ENCODE assay signal across 1 cellular context in the genomic region with DNA sequence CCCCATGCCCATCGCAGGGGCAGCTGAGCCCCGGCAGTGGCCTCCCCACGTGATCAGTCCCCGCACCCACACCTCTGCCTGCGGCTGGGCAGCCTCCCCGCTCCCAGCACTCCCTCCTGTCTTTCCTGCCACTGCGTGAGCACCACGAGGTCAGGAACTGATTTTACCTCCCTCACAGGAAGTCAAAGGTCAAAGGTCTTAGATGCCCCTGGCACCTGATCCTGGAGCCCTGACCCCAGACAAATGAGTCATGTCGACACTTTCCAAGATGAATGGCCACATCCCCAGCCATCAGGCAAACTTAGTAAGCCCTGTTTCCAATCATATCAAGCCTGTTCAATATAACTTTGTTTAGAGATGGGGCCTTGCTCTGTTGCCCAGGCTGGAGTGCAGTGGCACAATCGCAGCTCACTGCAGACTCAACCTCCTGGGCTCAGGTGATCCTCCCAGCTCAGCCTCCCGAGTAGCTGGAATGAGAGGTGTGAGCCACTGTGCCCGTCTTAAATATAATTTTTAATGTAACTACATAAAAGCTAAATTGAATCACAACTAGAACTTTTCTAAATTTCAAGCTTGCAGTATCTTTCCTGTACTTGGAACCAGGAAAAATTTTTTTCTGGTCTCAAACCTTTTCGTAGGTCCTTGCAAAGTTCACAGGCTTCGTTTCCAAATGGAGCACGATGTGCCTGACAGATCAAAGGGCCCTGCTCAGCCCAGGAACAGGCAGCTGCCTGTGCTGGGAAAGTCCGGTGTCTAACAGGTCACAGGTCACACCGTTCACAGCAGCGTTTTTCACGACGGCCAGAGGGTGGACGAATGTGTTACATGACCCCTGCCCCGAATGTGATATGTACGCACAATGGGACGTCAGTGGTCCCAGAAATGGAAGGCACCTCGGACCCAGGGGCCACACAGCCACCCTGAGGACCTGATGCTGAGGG.
TF ChIP-seq lines count a peak whose summit lies in the region.

No MANE protein-coding gene starts in this region.

TF ChIP-seq in HepG2, 621 proteins besides CTCF, POLR2A, EP300 and RAD21 (continued from another document and continues in another):
- TF ChIP-seq, protein P1, sequence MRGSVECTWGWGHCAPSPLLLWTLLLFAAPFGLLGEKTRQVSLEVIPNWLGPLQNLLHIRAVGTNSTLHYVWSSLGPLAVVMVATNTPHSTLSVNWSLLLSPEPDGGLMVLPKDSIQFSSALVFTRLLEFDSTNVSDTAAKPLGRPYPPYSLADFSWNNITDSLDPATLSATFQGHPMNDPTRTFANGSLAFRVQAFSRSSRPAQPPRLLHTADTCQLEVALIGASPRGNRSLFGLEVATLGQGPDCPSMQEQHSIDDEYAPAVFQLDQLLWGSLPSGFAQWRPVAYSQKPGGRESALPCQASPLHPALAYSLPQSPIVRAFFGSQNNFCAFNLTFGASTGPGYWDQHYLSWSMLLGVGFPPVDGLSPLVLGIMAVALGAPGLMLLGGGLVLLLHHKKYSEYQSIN (CRISPR knock-in tag; IDR thresholded peaks at IDR 0.05; ENCODE audit: borderline replicate concordance) = 0 out of 2 replicates have a peak, but pooled peaks have one; percentile 29
- TF ChIP-seq DR1 (CRISPR knock-in tag; IDR thresholded peaks at IDR 0.05) = no peak
- no peak; the same call in 1 of the 2 replicates for TF ChIP-seq ZSCAN9 (CRISPR knock-in tag; IDR thresholded peaks at IDR 0.05; ENCODE audit: borderline replicate concordance)
- peak; percentile 56; the same call in 1 of the 2 replicates for TF ChIP-seq SPEN (CRISPR knock-in tag; IDR thresholded peaks at IDR 0.05; ENCODE audit: low read depth)
- TF ChIP-seq ARID2 (CRISPR knock-in tag; IDR thresholded peaks at IDR 0.05; ENCODE audit: borderline replicate concordance) = no peak
- no peak for TF ChIP-seq ZNF20 (CRISPR knock-in tag; IDR thresholded peaks at IDR 0.05)
- no peak for TF ChIP-seq CCAR2 (optimal IDR thresholded peaks at IDR 0.05; ENCODE audit: low read depth, low read length)
- 0 out of 2 replicates have a peak, but pooled peaks have one; percentile 1 for TF ChIP-seq FOXJ3 (CRISPR knock-in tag; IDR thresholded peaks at IDR 0.05; ENCODE audit: borderline replicate concordance)
- TF ChIP-seq KAT7 (CRISPR knock-in tag; IDR thresholded peaks at IDR 0.05; ENCODE audit: borderline replicate concordance) = no peak
- TF ChIP-seq GTF3A (CRISPR knock-in tag; conservative IDR thresholded peaks at IDR 0.05) = no peak
- no peak for TF ChIP-seq NCOA1 (CRISPR knock-in tag; IDR thresholded peaks at IDR 0.05)
- TF ChIP-seq, protein P2, sequence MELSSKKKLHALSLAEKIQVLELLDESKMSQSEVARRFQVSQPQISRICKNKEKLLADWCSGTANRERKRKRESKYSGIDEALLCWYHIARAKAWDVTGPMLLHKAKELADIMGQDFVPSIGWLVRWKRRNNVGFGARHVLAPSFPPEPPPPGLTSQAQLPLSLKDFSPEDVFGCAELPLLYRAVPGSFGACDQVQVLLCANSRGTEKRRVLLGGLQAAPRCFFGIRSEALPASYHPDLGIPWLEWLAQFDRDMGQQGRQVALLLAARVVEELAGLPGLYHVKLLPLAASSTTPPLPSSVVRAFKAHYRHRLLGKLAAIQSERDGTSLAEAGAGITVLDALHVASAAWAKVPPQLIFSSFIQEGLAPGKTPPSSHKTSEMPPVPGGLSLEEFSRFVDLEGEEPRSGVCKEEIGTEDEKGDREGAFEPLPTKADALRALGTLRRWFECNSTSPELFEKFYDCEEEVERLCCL (CRISPR knock-in tag; IDR thresholded peaks at IDR 0.05; ENCODE audit: borderline replicate concordance) = no peak
- TF ChIP-seq ZNF543 (CRISPR knock-in tag; IDR thresholded peaks at IDR 0.05) = no peak; the same call in 1 of the 2 replicates
- TF ChIP-seq XBP1 (CRISPR knock-in tag; IDR thresholded peaks at IDR 0.05) = no peak
- TF ChIP-seq PITX1 (CRISPR knock-in tag; IDR thresholded peaks at IDR 0.05) = peak; percentile 33; the same call in 1 of the 2 replicates
- no peak for TF ChIP-seq ZNF256 (CRISPR knock-in tag; conservative IDR thresholded peaks at IDR 0.05)
- peak; percentile 55; the same call in 1 of the 2 replicates for TF ChIP-seq ZFX (CRISPR knock-in tag; IDR thresholded peaks at IDR 0.05; ENCODE audit: low read depth)
- TF ChIP-seq ZNF878 (CRISPR knock-in tag; IDR thresholded peaks at IDR 0.05) = peak; percentile 82
- peak; percentile 38; the same call in 1 of the 2 replicates for TF ChIP-seq ZBTB20 (CRISPR knock-in tag; IDR thresholded peaks at IDR 0.05; ENCODE audit: borderline replicate concordance, low read depth)
- TF ChIP-seq DMAP1 (CRISPR knock-in tag; IDR thresholded peaks at IDR 0.05) = no peak
- no peak for TF ChIP-seq RBFOX2 (IDR thresholded peaks at IDR 0.05; ENCODE audit: low read depth, low read length)
- peak; percentile 78 for TF ChIP-seq HDAC1 (CRISPR knock-in tag; IDR thresholded peaks at IDR 0.05)
- TF ChIP-seq ZNF773 (CRISPR knock-in tag; IDR thresholded peaks at IDR 0.05; ENCODE audit: borderline replicate concordance) = no peak
- TF ChIP-seq, protein P3, sequence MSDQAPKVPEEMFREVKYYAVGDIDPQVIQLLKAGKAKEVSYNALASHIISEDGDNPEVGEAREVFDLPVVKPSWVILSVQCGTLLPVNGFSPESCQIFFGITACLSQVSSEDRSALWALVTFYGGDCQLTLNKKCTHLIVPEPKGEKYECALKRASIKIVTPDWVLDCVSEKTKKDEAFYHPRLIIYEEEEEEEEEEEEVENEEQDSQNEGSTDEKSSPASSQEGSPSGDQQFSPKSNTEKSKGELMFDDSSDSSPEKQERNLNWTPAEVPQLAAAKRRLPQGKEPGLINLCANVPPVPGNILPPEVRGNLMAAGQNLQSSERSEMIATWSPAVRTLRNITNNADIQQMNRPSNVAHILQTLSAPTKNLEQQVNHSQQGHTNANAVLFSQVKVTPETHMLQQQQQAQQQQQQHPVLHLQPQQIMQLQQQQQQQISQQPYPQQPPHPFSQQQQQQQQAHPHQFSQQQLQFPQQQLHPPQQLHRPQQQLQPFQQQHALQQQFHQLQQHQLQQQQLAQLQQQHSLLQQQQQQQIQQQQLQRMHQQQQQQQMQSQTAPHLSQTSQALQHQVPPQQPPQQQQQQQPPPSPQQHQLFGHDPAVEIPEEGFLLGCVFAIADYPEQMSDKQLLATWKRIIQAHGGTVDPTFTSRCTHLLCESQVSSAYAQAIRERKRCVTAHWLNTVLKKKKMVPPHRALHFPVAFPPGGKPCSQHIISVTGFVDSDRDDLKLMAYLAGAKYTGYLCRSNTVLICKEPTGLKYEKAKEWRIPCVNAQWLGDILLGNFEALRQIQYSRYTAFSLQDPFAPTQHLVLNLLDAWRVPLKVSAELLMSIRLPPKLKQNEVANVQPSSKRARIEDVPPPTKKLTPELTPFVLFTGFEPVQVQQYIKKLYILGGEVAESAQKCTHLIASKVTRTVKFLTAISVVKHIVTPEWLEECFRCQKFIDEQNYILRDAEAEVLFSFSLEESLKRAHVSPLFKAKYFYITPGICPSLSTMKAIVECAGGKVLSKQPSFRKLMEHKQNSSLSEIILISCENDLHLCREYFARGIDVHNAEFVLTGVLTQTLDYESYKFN (CRISPR knock-in tag; conservative IDR thresholded peaks at IDR 0.05) = peak; percentile 69
- TF ChIP-seq, protein P4, sequence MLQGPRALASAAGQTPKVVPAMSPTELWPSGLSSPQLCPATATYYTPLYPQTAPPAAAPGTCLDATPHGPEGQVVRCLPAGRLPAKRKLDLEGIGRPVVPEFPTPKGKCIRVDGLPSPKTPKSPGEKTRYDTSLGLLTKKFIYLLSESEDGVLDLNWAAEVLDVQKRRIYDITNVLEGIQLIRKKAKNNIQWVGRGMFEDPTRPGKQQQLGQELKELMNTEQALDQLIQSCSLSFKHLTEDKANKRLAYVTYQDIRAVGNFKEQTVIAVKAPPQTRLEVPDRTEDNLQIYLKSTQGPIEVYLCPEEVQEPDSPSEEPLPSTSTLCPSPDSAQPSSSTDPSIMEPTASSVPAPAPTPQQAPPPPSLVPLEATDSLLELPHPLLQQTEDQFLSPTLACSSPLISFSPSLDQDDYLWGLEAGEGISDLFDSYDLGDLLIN (CRISPR knock-in tag; IDR thresholded peaks at IDR 0.05; ENCODE audit: borderline replicate concordance) = 0 out of 2 replicates have a peak, but pooled peaks have one; percentile 48
- TF ChIP-seq ZNF230 (CRISPR knock-in tag; IDR thresholded peaks at IDR 0.05) = 0 out of 2 replicates have a peak, but pooled peaks have one; percentile 77
- TF ChIP-seq, protein P5, sequence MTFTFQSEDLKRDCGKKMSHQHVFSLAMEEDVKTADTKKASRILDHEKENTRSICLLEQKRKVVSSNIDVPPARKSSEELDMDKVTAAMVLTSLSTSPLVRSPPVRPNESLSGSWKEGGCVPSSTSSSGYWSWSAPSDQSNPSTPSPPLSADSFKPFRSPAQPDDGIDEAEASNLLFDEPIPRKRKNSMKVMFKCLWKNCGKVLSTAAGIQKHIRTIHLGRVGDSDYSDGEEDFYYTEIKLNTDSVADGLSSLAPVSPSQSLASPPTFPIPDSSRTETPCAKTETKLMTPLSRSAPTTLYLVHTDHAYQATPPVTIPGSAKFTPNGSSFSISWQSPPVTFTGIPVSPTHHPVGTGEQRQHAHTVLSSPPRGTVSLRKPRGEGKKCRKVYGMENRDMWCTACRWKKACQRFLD (CRISPR knock-in tag; IDR thresholded peaks at IDR 0.05; ENCODE audit: borderline replicate concordance) = 0 out of 2 replicates have a peak, but pooled peaks have one; percentile 84
- TF ChIP-seq ZNF550 (CRISPR knock-in tag; IDR thresholded peaks at IDR 0.05; ENCODE audit: borderline replicate concordance) = no peak
- TF ChIP-seq ZSCAN30 (CRISPR knock-in tag; IDR thresholded peaks at IDR 0.05) = no peak
- TF ChIP-seq ZNF749 (CRISPR knock-in tag; IDR thresholded peaks at IDR 0.05; ENCODE audit: borderline replicate concordance) = no peak
- TF ChIP-seq BRCA1 (CRISPR knock-in tag; IDR thresholded peaks at IDR 0.05) = 0 out of 2 replicates have a peak, but pooled peaks have one; percentile 38
- TF ChIP-seq ZNF703 (CRISPR knock-in tag; IDR thresholded peaks at IDR 0.05; ENCODE audit: borderline replicate concordance) = no peak
- peak; percentile 91 for TF ChIP-seq ZNF431 (CRISPR knock-in tag; IDR thresholded peaks at IDR 0.05; ENCODE audit: borderline replicate concordance, low read depth)
- TF ChIP-seq, protein P6, sequence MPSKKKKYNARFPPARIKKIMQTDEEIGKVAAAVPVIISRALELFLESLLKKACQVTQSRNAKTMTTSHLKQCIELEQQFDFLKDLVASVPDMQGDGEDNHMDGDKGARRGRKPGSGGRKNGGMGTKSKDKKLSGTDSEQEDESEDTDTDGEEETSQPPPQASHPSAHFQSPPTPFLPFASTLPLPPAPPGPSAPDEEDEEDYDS (CRISPR knock-in tag; IDR thresholded peaks at IDR 0.05) = peak; percentile 50; the same call in 1 of the 2 replicates
- TF ChIP-seq MAZ (IDR thresholded peaks at IDR 0.05; ENCODE audit: borderline replicate concordance, low read depth, low read length) = no peak
- peak; percentile 36; the same call in 1 of the 2 replicates for TF ChIP-seq MAZ (CRISPR knock-in tag; IDR thresholded peaks at IDR 0.05; ENCODE audit: low read depth)
- TF ChIP-seq, protein P7, sequence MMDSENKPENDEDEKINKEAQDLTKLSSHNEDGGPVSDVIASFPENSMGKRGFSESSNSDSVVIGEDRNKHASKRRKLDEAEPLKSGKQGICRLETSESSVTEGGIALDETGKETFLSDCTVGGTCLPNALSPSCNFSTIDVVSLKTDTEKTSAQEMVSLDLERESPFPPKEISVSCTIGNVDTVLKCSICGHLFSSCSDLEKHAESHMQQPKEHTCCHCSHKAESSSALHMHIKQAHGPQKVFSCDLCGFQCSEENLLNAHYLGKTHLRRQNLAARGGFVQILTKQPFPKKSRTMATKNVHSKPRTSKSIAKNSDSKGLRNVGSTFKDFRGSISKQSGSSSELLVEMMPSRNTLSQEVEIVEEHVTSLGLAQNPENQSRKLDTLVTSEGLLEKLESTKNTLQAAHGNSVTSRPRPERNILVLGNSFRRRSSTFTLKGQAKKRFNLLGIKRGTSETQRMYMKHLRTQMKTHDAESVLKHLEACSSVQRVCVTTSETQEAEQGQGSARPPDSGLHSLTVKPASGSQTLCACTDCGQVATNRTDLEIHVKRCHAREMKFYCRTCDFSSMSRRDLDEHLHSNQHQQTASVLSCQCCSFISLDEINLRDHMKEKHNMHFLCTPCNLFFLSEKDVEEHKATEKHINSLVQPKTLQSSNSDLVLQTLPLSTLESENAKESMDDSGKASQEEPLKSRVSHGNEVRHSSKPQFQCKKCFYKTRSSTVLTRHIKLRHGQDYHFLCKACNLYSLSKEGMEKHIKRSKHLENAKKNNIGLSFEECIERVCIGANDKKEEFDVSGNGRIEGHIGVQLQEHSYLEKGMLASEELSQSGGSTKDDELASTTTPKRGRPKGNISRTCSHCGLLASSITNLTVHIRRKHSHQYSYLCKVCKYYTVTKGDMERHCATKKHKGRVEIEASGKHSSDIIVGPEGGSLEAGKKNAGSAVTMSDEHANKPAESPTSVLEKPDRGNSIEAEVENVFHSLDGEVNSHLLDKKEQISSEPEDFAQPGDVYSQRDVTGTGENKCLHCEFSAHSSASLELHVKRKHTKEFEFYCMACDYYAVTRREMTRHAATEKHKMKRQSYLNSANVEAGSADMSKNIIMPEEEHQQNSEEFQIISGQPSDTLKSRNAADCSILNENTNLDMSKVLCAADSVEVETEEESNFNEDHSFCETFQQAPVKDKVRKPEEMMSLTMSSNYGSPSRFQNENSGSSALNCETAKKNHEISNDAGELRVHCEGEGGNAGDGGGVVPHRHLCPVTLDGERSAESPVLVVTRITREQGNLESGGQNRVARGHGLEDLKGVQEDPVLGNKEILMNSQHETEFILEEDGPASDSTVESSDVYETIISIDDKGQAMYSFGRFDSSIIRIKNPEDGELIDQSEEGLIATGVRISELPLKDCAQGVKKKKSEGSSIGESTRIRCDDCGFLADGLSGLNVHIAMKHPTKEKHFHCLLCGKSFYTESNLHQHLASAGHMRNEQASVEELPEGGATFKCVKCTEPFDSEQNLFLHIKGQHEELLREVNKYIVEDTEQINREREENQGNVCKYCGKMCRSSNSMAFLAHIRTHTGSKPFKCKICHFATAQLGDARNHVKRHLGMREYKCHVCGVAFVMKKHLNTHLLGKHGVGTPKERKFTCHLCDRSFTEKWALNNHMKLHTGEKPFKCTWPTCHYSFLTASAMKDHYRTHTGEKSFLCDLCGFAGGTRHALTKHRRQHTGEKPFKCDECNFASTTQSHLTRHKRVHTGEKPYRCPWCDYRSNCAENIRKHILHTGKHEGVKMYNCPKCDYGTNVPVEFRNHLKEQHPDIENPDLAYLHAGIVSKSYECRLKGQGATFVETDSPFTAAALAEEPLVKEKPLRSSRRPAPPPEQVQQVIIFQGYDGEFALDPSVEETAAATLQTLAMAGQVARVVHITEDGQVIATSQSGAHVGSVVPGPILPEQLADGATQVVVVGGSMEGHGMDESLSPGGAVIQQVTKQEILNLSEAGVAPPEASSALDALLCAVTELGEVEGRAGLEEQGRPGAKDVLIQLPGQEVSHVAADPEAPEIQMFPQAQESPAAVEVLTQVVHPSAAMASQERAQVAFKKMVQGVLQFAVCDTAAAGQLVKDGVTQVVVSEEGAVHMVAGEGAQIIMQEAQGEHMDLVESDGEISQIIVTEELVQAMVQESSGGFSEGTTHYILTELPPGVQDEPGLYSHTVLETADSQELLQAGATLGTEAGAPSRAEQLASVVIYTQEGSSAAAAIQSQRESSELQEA (CRISPR knock-in tag; IDR thresholded peaks at IDR 0.05; ENCODE audit: not compliant biosample characterization) = no peak
